ENCODE assay signal across 25 cellular contexts in genomic region chr19:4365791-4366665, GRCh38. TPM values are rescaled to one million over a fixed set of nuclear protein-coding genes. Genes with fewer than 3 reads are reported as not detected.
DNase-seq lines count a peak whose midpoint lies in the region; ATAC-seq, FAIRE-seq and TF ChIP-seq lines count a peak whose summit lies in the region.
"Had no signal": no experiment of that assay in that cellular context is flagged by ENCODE, and none has a peak within 500 bp of the region (broad histone marks: within the 10 kb centered on the region; RNA-seq: fewer than 3 reads in every experiment).

No MANE protein-coding gene starts in this region.

- H3K4me1 ChIP-seq in HEK293 (ENCODE audit: control insufficient read depth, insufficient read depth, low read length) (0 out of 2 replicates have a peak, but pooled peaks cover 5% of the 10 kb centered on the region), heart left ventricle (peaks cover 0 to 41% (median 35%) of the 10 kb centered on the region in 12 donors)

- peak overlapping the region; percentile 80 for H3K27ac Mint-ChIP-seq in activated CD4-positive, alpha-beta T cell treated with anti-CD3 and anti-CD28 coated beads, Interleukin-2, amount 10 ng/mL, durations not matched to agents 7 days and 5 days
- H3K27ac Mint-ChIP-seq in dendritic cell treated with granulocyte-macrophage colony-stimulating factor and Interleukin-4, amounts not matched to agents 40 ng/mL and 50 ng/mL, for 4 days, result peak overlapping the region; percentile 91
- H3K27ac Mint-ChIP-seq in osteocyte (ENCODE audit: unreplicated experiment), result peak overlapping the region; percentile 52

- no peak for TF ChIP-seq POLR2A in heart left ventricle (IDR thresholded peaks at IDR 0.05)

- H3K27me3 Mint-ChIP-seq in activated CD4-positive, alpha-beta T cell treated with anti-CD3 and anti-CD28 coated beads, Interleukin-2, amount 10 ng/mL, durations not matched to agents 7 days and 5 days, result no peaks in the 10 kb centered on the region
- H3K27me3 Mint-ChIP-seq in dendritic cell treated with granulocyte-macrophage colony-stimulating factor and Interleukin-4, amounts not matched to agents 40 ng/mL and 50 ng/mL, for 4 days, result no peaks in the 10 kb centered on the region
- H3K27me3 Mint-ChIP-seq in osteocyte (ENCODE audit: unreplicated experiment), result no peaks in the 10 kb centered on the region

- POLR2A ChIA-PET in activated CD4-positive, alpha-beta T cell treated with anti-CD3 and anti-CD28 coated beads, Interleukin-2, amount 10 ng/mL, durations not matched to agents 7 days and 5 days (lab: Charles Lee), result no interaction called here
- POLR2A ChIA-PET in HEK293 (lab: Yijun Ruan, JAX), result interaction anchor here (1.1 to 3.6 kb wide), 2 partner anchors 10 to 36 kb away, joined by 3 to 15 read pairs; partner anchors contain the start of gene CHAF1A

- WGBS in heart left ventricle, 4 donors, result 90 to 96% (median 95%) methylated on average over 15 to 19 of the region's 19 CpGs

- no peaks in the 10 kb centered on the region for H3K27me3 ChIP-seq in heart left ventricle
- H3K27me3 ChIP-seq: BE2C had no signal

- CTCF ChIA-PET in activated CD4-positive, alpha-beta T cell treated with anti-CD3 and anti-CD28 coated beads, Interleukin-2, amount 10 ng/mL, durations not matched to agents 7 days and 5 days (lab: Charles Lee), result interaction anchor here (1.2 to 2.3 kb wide), 3 partner anchors 22 to 95 kb away, joined by 3 to 9 read pairs (median 4); partner anchors contain the start of gene SH3GL1
- CTCF ChIA-PET in HEK293 (lab: Yijun Ruan, JAX), result interaction anchor here (0.7 to 4.7 kb wide), 6 partner anchors 9 to 99 kb away, joined by 4 to 19 read pairs (median 8); partner anchors contain the start of gene SH3GL1

- intact Hi-C loops in dendritic cell treated with granulocyte-macrophage colony-stimulating factor and Interleukin-4, amounts not matched to agents 40 ng/mL and 50 ng/mL, for 4 days (cut with micrococcal nuclease), result no loop called here
- intact Hi-C loops in heart left ventricle (cut with DNase I), result no loop called here

- H3K9me3 ChIP-seq in HEK293 (ENCODE audit: control insufficient read depth, insufficient read depth, low read depth, low read length) (no peaks in the 10 kb centered on the region), heart left ventricle (no peaks in the 10 kb centered on the region)
- H3K9me3 ChIP-seq: A549, BE2C had no signal

- H3K9me3 Mint-ChIP-seq in activated CD4-positive, alpha-beta T cell treated with anti-CD3 and anti-CD28 coated beads, Interleukin-2, amount 10 ng/mL, durations not matched to agents 7 days and 5 days, result no peaks in the 10 kb centered on the region
- H3K9me3 Mint-ChIP-seq in dendritic cell treated with granulocyte-macrophage colony-stimulating factor and Interleukin-4, amounts not matched to agents 40 ng/mL and 50 ng/mL, for 4 days, result no peaks in the 10 kb centered on the region
- no peaks in the 10 kb centered on the region for H3K9me3 Mint-ChIP-seq in osteocyte (ENCODE audit: unreplicated experiment)

- no peak for DNase-seq in activated CD4-positive, alpha-beta T cell treated with anti-CD3 and anti-CD28 coated beads, Interleukin-2, amount 10 ng/mL, durations not matched to agents 7 days and 5 days
- DNase-seq in activated CD4-positive, alpha-beta T cell treated with anti-CD3 and anti-CD28 coated beads, Interleukin-2, amount 50 U/mL, for 1 hour, result no peak
- DNase-seq in osteocyte (ENCODE audit: extremely low spot score, unreplicated experiment) (no peak), heart left ventricle (no peak), RCC 7860 (ENCODE audit: low spot score) (no peak), HUDEP-2 (lab: John Stamatoyannopoulos, UW; ENCODE audit: unreplicated experiment in 76 of 76) (no peak)
- DNase-seq: activated CD8-positive, alpha-beta memory T cell treated with anti-CD3 and anti-CD28 coated beads for 24 hours; activated T-cell treated with anti-CD3 and anti-CD28 coated beads, Interleukin-2, amount 50 U/mL, for 1 hour; BE2C; COR-L47; DMS79; NCI-H1048; NCI-H2029; NCI-H2227 treated with DMSO at 0.1 percent for 48 hours; NCI-H774; Right ventricle myocardium superior; stimulated activated CD4-positive, alpha-beta T cell treated with anti-CD3 and anti-CD28 coated beads, Interleukin-2, amount 100 ng/mL, for 24 hours; SW 1271 had no signal

- no peak for TF ChIP-seq CTCF in HEK293 (tag by site-specific recombination; IDR thresholded peaks at IDR 0.05)
- TF ChIP-seq CTCF in osteocyte (IDR thresholded peaks at IDR 0.05), result no peak
- no peak for TF ChIP-seq CTCF in heart left ventricle (IDR thresholded peaks at IDR 0.05)

- H3K36me3 Mint-ChIP-seq in activated CD4-positive, alpha-beta T cell treated with anti-CD3 and anti-CD28 coated beads, Interleukin-2, amount 10 ng/mL, durations not matched to agents 7 days and 5 days (ENCODE audit: low read depth), result peaks cover 22% of the 10 kb centered on the region
- peaks cover 80% of the 10 kb centered on the region for H3K36me3 Mint-ChIP-seq in dendritic cell treated with granulocyte-macrophage colony-stimulating factor and Interleukin-4, amounts not matched to agents 40 ng/mL and 50 ng/mL, for 4 days (ENCODE audit: low read depth)
- H3K36me3 Mint-ChIP-seq in osteocyte (ENCODE audit: unreplicated experiment), result peaks cover 5% of the 10 kb centered on the region

- H3K4me3 ChIP-seq in HEK293 (ENCODE audit: low read depth, low read length), result no peak overlapping the region
- no peak overlapping the region for H3K4me3 ChIP-seq in heart left ventricle
- H3K4me3 ChIP-seq: A549 had no signal

- FAIRE-seq in RCC 7860 (lab: Jason Lieb, UNC), result no peak
- FAIRE-seq: A549, GM18507, H54, islet of Langerhans, small intestine had no signal

- peaks cover 9 to 64% of the 10 kb centered on the region in 2 experiments; a peak in 2 of 3 replicates for H3K36me3 ChIP-seq in HEK293 (ENCODE audit: control insufficient read depth in 2 of 2, insufficient read depth in 1 of 2, low read length in 2 of 2)
- peaks cover 0 to 63% (median 46%) of the 10 kb centered on the region in 9 donors for H3K36me3 ChIP-seq in heart left ventricle

- H3K4me3 Mint-ChIP-seq in activated CD4-positive, alpha-beta T cell treated with anti-CD3 and anti-CD28 coated beads, Interleukin-2, amount 10 ng/mL, durations not matched to agents 7 days and 5 days, result no peak overlapping the region
- no peak overlapping the region for H3K4me3 Mint-ChIP-seq in dendritic cell treated with granulocyte-macrophage colony-stimulating factor and Interleukin-4, amounts not matched to agents 40 ng/mL and 50 ng/mL, for 4 days
- no peak overlapping the region for H3K4me3 Mint-ChIP-seq in osteocyte (ENCODE audit: unreplicated experiment)

- H3K27ac ChIP-seq in HEK293 (ENCODE audit: extremely low read depth, low read depth, low read length) (no peak overlapping the region), heart left ventricle (no peak overlapping the region)
- H3K27ac ChIP-seq: A549 had no signal

- peaks cover 44% of the 10 kb centered on the region for H3K4me1 Mint-ChIP-seq in activated CD4-positive, alpha-beta T cell treated with anti-CD3 and anti-CD28 coated beads, Interleukin-2, amount 10 ng/mL, durations not matched to agents 7 days and 5 days
- peaks cover 55% of the 10 kb centered on the region for H3K4me1 Mint-ChIP-seq in dendritic cell treated with granulocyte-macrophage colony-stimulating factor and Interleukin-4, amounts not matched to agents 40 ng/mL and 50 ng/mL, for 4 days (ENCODE audit: low read depth)
- peaks cover 32% of the 10 kb centered on the region for H3K4me1 Mint-ChIP-seq in osteocyte (ENCODE audit: unreplicated experiment)

- no peak for ATAC-seq in heart left ventricle
- ATAC-seq: A549 had no signal

TF ChIP-seq in HEK293, 187 proteins besides CTCF, POLR2A, EP300 and RAD21:
- no peak for TF ChIP-seq TRIM28 (IDR thresholded peaks at IDR 0.05; ENCODE audit: borderline replicate concordance, low read length)
- TF ChIP-seq GLIS2 (tag by site-specific recombination; IDR thresholded peaks at IDR 0.05), result peak; percentile 29; the same call in 1 of the 2 replicates
- TF ChIP-seq ZIC2 (tag by site-specific recombination; IDR thresholded peaks at IDR 0.05), result peak; percentile 19; the same call in 1 of the 2 replicates

RNA-seq across cellular contexts. Expression of gene MPND, which starts 22.7 kb away (rescaled TPM):
- total RNA-seq in activated CD4-positive, alpha-beta T cell treated with anti-CD3 and anti-CD28 coated beads, Interleukin-2, amount 10 ng/mL, durations not matched to agents 7 days and 5 days, result 10 to 100 TPM; 21.2 to 28.1 TPM
- total RNA-seq in osteocyte (14.2 and 20.0 TPM in 2 replicates), heart left ventricle (10 to 100 TPM in 7 of 9 donors, 1 to 10 TPM in 2; 8.2 to 23.7 (median 19.0) TPM)
- polyA plus RNA-seq in heart left ventricle, result 10 to 100 TPM; 14.4 to 21.9 TPM

RNA-seq across cellular contexts. Expression of gene STAP2, which starts 27.4 kb away (rescaled TPM):
- total RNA-seq in activated CD4-positive, alpha-beta T cell treated with anti-CD3 and anti-CD28 coated beads, Interleukin-2, amount 10 ng/mL, durations not matched to agents 7 days and 5 days, result 10 to 100 TPM; 10.4 to 11.9 TPM
- total RNA-seq in osteocyte (2.7 and 5.9 TPM in 2 replicates), heart left ventricle (10 to 100 TPM in 1 of 9 donors, 1 to 10 TPM in 6, under 1 TPM in 2; 0.67 to 14.2 (median 2.1) TPM)
- polyA plus RNA-seq in heart left ventricle, result 1 to 10 TPM; 1.1 to 1.9 TPM

RNA-seq across cellular contexts. Expression of gene SH3GL1, which starts 34.3 kb away (rescaled TPM):
- 10 to 100 TPM; 67.7 to 68.2 TPM for total RNA-seq in activated CD4-positive, alpha-beta T cell treated with anti-CD3 and anti-CD28 coated beads, Interleukin-2, amount 10 ng/mL, durations not matched to agents 7 days and 5 days
- 105 and 115 TPM in 2 replicates for total RNA-seq in osteocyte
- 10 to 100 TPM; 14.4 to 43.6 (median 22.2) TPM for total RNA-seq in heart left ventricle
- 10 to 100 TPM; 17.3 to 43.3 TPM for polyA plus RNA-seq in heart left ventricle

RNA-seq across cellular contexts. Expression of gene CHAF1A, which starts 36.4 kb away (rescaled TPM):
- total RNA-seq in activated CD4-positive, alpha-beta T cell treated with anti-CD3 and anti-CD28 coated beads, Interleukin-2, amount 10 ng/mL, durations not matched to agents 7 days and 5 days, result 10 to 100 TPM; 77.1 to 83.7 TPM
- total RNA-seq in osteocyte (9.7 and 14.0 TPM in 2 replicates), heart left ventricle (10 to 100 TPM in 1 of 9 donors, 1 to 10 TPM in 8; 3.0 to 10.7 (median 5.5) TPM)
- polyA plus RNA-seq in heart left ventricle, result 1 to 10 TPM; 2.9 to 5.6 TPM
